In genomic region chr1:50742523-50742922, GRCh38 we compare ENCODE assay signal across 35 cellular contexts.
A peak's percentile ranks its signal among the peaks of the same experiment; 100 is the strongest.
DNase-seq lines count a peak whose midpoint lies in the region; ATAC-seq, FAIRE-seq and TF ChIP-seq lines count a peak whose summit lies in the region.
"Had no signal": no experiment of that assay in that cellular context is flagged by ENCODE, and none has a peak within 500 bp of the region (broad histone marks: within the 10 kb centered on the region; RNA-seq: fewer than 3 reads in every experiment).

No MANE protein-coding gene starts in this region.

- H3K27me3 ChIP-seq in bronchial epithelial cell (ENCODE audit: control insufficient read depth, insufficient read depth, low read length): no peaks in the 10 kb centered on the region
- no peaks in the 10 kb centered on the region for H3K27me3 ChIP-seq in kidney epithelial cell (ENCODE audit: control insufficient read depth, insufficient read depth, low read length)
- H3K27me3 ChIP-seq: ascending aorta, neural progenitor cell, pancreas, testis had no signal

- ATAC-seq in activated CD4-positive, alpha-beta T cell treated with anti-CD3 and anti-CD28 coated beads for 36 hours: no peak
- ATAC-seq: GM12878; left ventricle myocardium superior; pancreas; stimulated activated naive CD8-positive, alpha-beta T cell treated with anti-CD3 and anti-CD28 coated beads, Interleukin-15, Interleukin-2, amounts not matched to agents 100 U/mL and 50 U/mL, for 24 hours; WTC11 had no signal

- intact Hi-C loops in activated CD4-positive, alpha-beta T cell treated with anti-CD3 and anti-CD28 coated beads for 36 hours (cut with DNase I, micrococcal nuclease): no loop called here

- H3K36me3 Mint-ChIP-seq in activated CD4-positive, alpha-beta T cell treated with anti-CD3 and anti-CD28 coated beads for 36 hours (ENCODE audit: low read depth): peaks cover 33% of the 10 kb centered on the region
- H3K36me3 Mint-ChIP-seq in mesothelial cell of epicardium: peaks cover 8% of the 10 kb centered on the region

- peak; percentile 3 for DNase-seq in AG08396 (ENCODE audit: low spot score)
- peak; percentile 19 for DNase-seq in LHCN-M2 (ENCODE audit: low read depth)
- DNase-seq in bronchial epithelial cell (ENCODE audit: low read depth): peak; percentile 84
- DNase-seq in kidney epithelial cell (ENCODE audit: low read depth): peak; percentile 42
- DNase-seq in stimulated activated CD4-positive, alpha-beta T cell treated with anti-CD3 and anti-CD28 coated beads, Interleukin-15, amount 100 ng/mL, for 24 hours: no peak
- no peak for DNase-seq in COLO829 (ENCODE audit: low spot score)
- no peak for DNase-seq in activated CD4-positive, alpha-beta T cell treated with anti-CD3 and anti-CD28 coated beads for 36 hours
- no peak for DNase-seq in mesothelial cell of epicardium (ENCODE audit: low spot score in 2 of 2, unreplicated experiment in 2 of 2)
- DNase-seq: activated CD4-positive, alpha-beta T cell treated with anti-CD3 and anti-CD28 coated beads, Interleukin-2, amount 10 ng/mL, durations not matched to agents 7 days and 5 days; activated gamma-delta T cell; activated naive CD8-positive, alpha-beta T cell treated with anti-CD3 and anti-CD28 coated beads for 36 hours; activated T-cell treated with anti-CD3 and anti-CD28 coated beads, Interleukin-2, amount 50 U/mL, for 24 hours; CD8-positive, alpha-beta memory T cell; central memory CD4-positive, alpha-beta T cell; EL; immature natural killer cell; KBM-7; left ventricle myocardium superior; MM.1S; NCI-H1105 treated with DMSO at 0.1 percent for 48 hours; NCI-H187 treated with DMSO at 0.1 percent for 48 hours; NCI-H2171; pancreas; stimulated activated CD4-positive, alpha-beta T cell treated with anti-CD3 and anti-CD28 coated beads, Interleukin-1b, Interleukin-23, amount 100 ng/mL, for 48 hours; stimulated activated naive CD8-positive, alpha-beta T cell treated with anti-CD3 and anti-CD28 coated beads, Interleukin-15, Interleukin-2, amounts not matched to agents 100 U/mL and 50 U/mL, for 24 hours; T-helper 1 cell; testis had no signal

- H3K9me3 Mint-ChIP-seq in activated CD4-positive, alpha-beta T cell treated with anti-CD3 and anti-CD28 coated beads for 36 hours (ENCODE audit: low read depth): no peaks in the 10 kb centered on the region
- H3K9me3 Mint-ChIP-seq in mesothelial cell of epicardium: peaks cover 4% of the 10 kb centered on the region
- H3K9me3 Mint-ChIP-seq: activated CD4-positive, alpha-beta T cell treated with anti-CD3 and anti-CD28 coated beads, Interleukin-2, amount 10 ng/mL, durations not matched to agents 7 days and 5 days; activated naive CD8-positive, alpha-beta T cell treated with anti-CD3 and anti-CD28 coated beads for 36 hours; activated T-cell treated with anti-CD3 and anti-CD28 coated beads, Interleukin-2, amount 50 U/mL, for 24 hours; CD8-positive, alpha-beta memory T cell; immature natural killer cell; neural progenitor cell had no signal

- H3K27ac Mint-ChIP-seq in activated CD4-positive, alpha-beta T cell treated with anti-CD3 and anti-CD28 coated beads for 36 hours: no peak overlapping the region
- no peak overlapping the region for H3K27ac Mint-ChIP-seq in mesothelial cell of epicardium
- H3K27ac Mint-ChIP-seq: activated CD4-positive, alpha-beta T cell treated with anti-CD3 and anti-CD28 coated beads, Interleukin-2, amount 10 ng/mL, durations not matched to agents 7 days and 5 days; activated naive CD8-positive, alpha-beta T cell treated with anti-CD3 and anti-CD28 coated beads for 36 hours; activated T-cell treated with anti-CD3 and anti-CD28 coated beads, Interleukin-2, amount 50 U/mL, for 24 hours; B cell; CD8-positive, alpha-beta memory T cell; immature natural killer cell; neural progenitor cell; WTC11 had no signal

- FAIRE-seq in bronchial epithelial cell (lab: Jason Lieb, UNC): no peak
- FAIRE-seq: GM12878, pancreas, urothelium cell line had no signal

- H3K36me3 ChIP-seq in bronchial epithelial cell (ENCODE audit: control insufficient read depth, insufficient read depth, low read length) (peaks cover 1% of the 10 kb centered on the region), kidney epithelial cell (ENCODE audit: control insufficient read depth, insufficient read depth, low read length) (no peaks in the 10 kb centered on the region)
- H3K36me3 ChIP-seq: neural progenitor cell, pancreas had no signal

- H3K4me1 Mint-ChIP-seq in activated CD4-positive, alpha-beta T cell treated with anti-CD3 and anti-CD28 coated beads for 36 hours: no peaks in the 10 kb centered on the region
- H3K4me1 Mint-ChIP-seq in mesothelial cell of epicardium: no peaks in the 10 kb centered on the region
- H3K4me1 Mint-ChIP-seq: activated CD4-positive, alpha-beta T cell treated with anti-CD3 and anti-CD28 coated beads, Interleukin-2, amount 10 ng/mL, durations not matched to agents 7 days and 5 days; B cell; immature natural killer cell; neural progenitor cell; WTC11 had no signal

- POLR2A ChIA-PET in activated CD4-positive, alpha-beta T cell treated with anti-CD3 and anti-CD28 coated beads for 36 hours (lab: Charles Lee): no interaction called here

- H3K4me3 Mint-ChIP-seq in activated CD4-positive, alpha-beta T cell treated with anti-CD3 and anti-CD28 coated beads for 36 hours: no peak overlapping the region
- H3K4me3 Mint-ChIP-seq in mesothelial cell of epicardium: no peak overlapping the region
- H3K4me3 Mint-ChIP-seq: activated CD4-positive, alpha-beta T cell treated with anti-CD3 and anti-CD28 coated beads, Interleukin-2, amount 10 ng/mL, durations not matched to agents 7 days and 5 days; activated naive CD8-positive, alpha-beta T cell treated with anti-CD3 and anti-CD28 coated beads for 36 hours; activated T-cell treated with anti-CD3 and anti-CD28 coated beads, Interleukin-2, amount 50 U/mL, for 24 hours; B cell; CD8-positive, alpha-beta memory T cell; immature natural killer cell; neural progenitor cell; WTC11 had no signal

- TF ChIP-seq CTCF in bronchial epithelial cell (IDR thresholded peaks at IDR 0.05; ENCODE audit: insufficient read depth, low read length, severe bottlenecking): no peak
- no peak for TF ChIP-seq CTCF in kidney epithelial cell (IDR thresholded peaks at IDR 0.05; ENCODE audit: insufficient read depth, low read length, poor library complexity, severe bottlenecking)
- no peak for TF ChIP-seq CTCF in mesothelial cell of epicardium (IDR thresholded peaks at IDR 0.05; ENCODE audit: unreplicated experiment)

- no peaks in the 10 kb centered on the region for H3K27me3 Mint-ChIP-seq in activated CD4-positive, alpha-beta T cell treated with anti-CD3 and anti-CD28 coated beads for 36 hours
- no peaks in the 10 kb centered on the region for H3K27me3 Mint-ChIP-seq in mesothelial cell of epicardium (ENCODE audit: low read depth)
- H3K27me3 Mint-ChIP-seq: activated CD4-positive, alpha-beta T cell treated with anti-CD3 and anti-CD28 coated beads, Interleukin-2, amount 10 ng/mL, durations not matched to agents 7 days and 5 days; activated naive CD8-positive, alpha-beta T cell treated with anti-CD3 and anti-CD28 coated beads for 36 hours; activated T-cell treated with anti-CD3 and anti-CD28 coated beads, Interleukin-2, amount 50 U/mL, for 24 hours; B cell; CD8-positive, alpha-beta memory T cell had no signal

- no peak overlapping the region for H3K4me3 ChIP-seq in bronchial epithelial cell (ENCODE audit: low read depth, low read length)
- no peak overlapping the region for H3K4me3 ChIP-seq in kidney epithelial cell (ENCODE audit: low read depth, low read length)
- H3K4me3 ChIP-seq: ascending aorta, GM12878, neural progenitor cell, pancreas, SK-N-MC, smooth muscle cell, testis had no signal

- CTCF ChIA-PET in activated CD4-positive, alpha-beta T cell treated with anti-CD3 and anti-CD28 coated beads for 36 hours (lab: Charles Lee): interaction anchor here (1.4 to 1.6 kb wide), 2 partner anchors 9 to 32 kb away, joined by 3 to 4 read pairs; no protein-coding TSS in a partner anchor

Comparison
In these comparisons a context has a peak if more than half of its experiments do, and no peak if none do; other contexts are left out.
1. DNase-seq: peak in AG08396 (single experiment), LHCN-M2 (single experiment), bronchial epithelial cell (single experiment) and kidney epithelial cell (single experiment); none in stimulated activated CD4-positive, alpha-beta T cell treated with anti-CD3 and anti-CD28 coated beads, Interleukin-15, amount 100 ng/mL, for 24 hours (single experiment), COLO829 (single experiment), activated CD4-positive, alpha-beta T cell treated with anti-CD3 and anti-CD28 coated beads for 36 hours (single experiment) and mesothelial cell of epicardium (0 of 2).